Comparison of ENCODE assay signal across 24 cellular contexts in genomic region chr2:173472112-173472511, GRCh38.
"Had no signal": no experiment of that assay in that cellular context is flagged by ENCODE, and none has a peak within 500 bp of the region (broad histone marks: within the 10 kb centered on the region; RNA-seq: fewer than 3 reads in every experiment).

No MANE protein-coding gene starts in this region.

- H3K27me3 Mint-ChIP-seq: activated naive CD8-positive, alpha-beta T cell treated with anti-CD3 and anti-CD28 coated beads, Interleukin-2, amount 50 U/mL, for 24 hours had no signal

- H3K4me1 Mint-ChIP-seq: activated CD4-positive, alpha-beta T cell treated with anti-CD3 and anti-CD28 coated beads, Interleukin-2, amount 10 ng/mL, durations not matched to agents 24 days and 14 days; activated CD8-positive, alpha-beta memory T cell treated with anti-CD3 and anti-CD28 coated beads, Interleukin-2, amount 10 ng/mL, durations not matched to agents 7 days and 5 days; activated naive CD8-positive, alpha-beta T cell treated with anti-CD3 and anti-CD28 coated beads, Interleukin-2, amount 50 U/mL, for 24 hours; WTC11 had no signal

- H3K4me3 ChIP-seq: ascending aorta, body of pancreas, cardiac muscle cell, PC-9 had no signal

- ATAC-seq: activated CD8-positive, alpha-beta memory T cell treated with anti-CD3 and anti-CD28 coated beads, Interleukin-2, amount 10 ng/mL, durations not matched to agents 7 days and 5 days; activated naive CD4-positive, alpha-beta T cell treated with anti-CD3 and anti-CD28 coated beads, Interleukin-2, amount 50 U/mL, for 72 hours; activated naive CD8-positive, alpha-beta T cell treated with anti-CD3 and anti-CD28 coated beads, Interleukin-2, amount 50 U/mL, for 24 hours; body of pancreas; WTC11 had no signal

- DNase-seq: activated CD4-positive, alpha-beta T cell treated with anti-CD3 and anti-CD28 coated beads for 1 hour; activated CD4-positive, alpha-beta T cell treated with anti-CD3 and anti-CD28 coated beads, Interleukin-2, amount 10 ng/mL, durations not matched to agents 24 days and 14 days; activated CD4-positive, alpha-beta T cell treated with anti-CD3 and anti-CD28 coated beads, Interleukin-2, amount 50 U/mL, for 48 hours; activated CD8-positive, alpha-beta memory T cell treated with anti-CD3 and anti-CD28 coated beads, Interleukin-2, amount 10 ng/mL, durations not matched to agents 7 days and 5 days; activated effector memory CD4-positive, alpha-beta T cell treated with Interleukin-2 at 50 U/mL for 16 hours; activated naive CD4-positive, alpha-beta T cell treated with Interleukin-2 at 50 U/mL for 16 hours; activated naive CD8-positive, alpha-beta T cell treated with anti-CD3 and anti-CD28 coated beads, Interleukin-2, amount 50 U/mL, for 24 hours; activated T-cell treated with anti-CD3 and anti-CD28 coated beads, Interleukin-2, amount 50 U/mL, for 24 hours; amniotic stem cell; body of pancreas; Kasumi-1; NCI-H1048; NCI-H146; NCI-H2029; NCI-H510A treated with DMSO at 0.1 percent for 48 hours; NCI-H69; PC-9; SHP77 treated with DMSO at 0.1 percent for 48 hours had no signal

- H3K4me3 Mint-ChIP-seq: activated CD4-positive, alpha-beta T cell treated with anti-CD3 and anti-CD28 coated beads, Interleukin-2, amount 10 ng/mL, durations not matched to agents 24 days and 14 days; activated CD8-positive, alpha-beta memory T cell treated with anti-CD3 and anti-CD28 coated beads, Interleukin-2, amount 10 ng/mL, durations not matched to agents 7 days and 5 days; activated naive CD8-positive, alpha-beta T cell treated with anti-CD3 and anti-CD28 coated beads, Interleukin-2, amount 50 U/mL, for 24 hours; activated T-cell treated with anti-CD3 and anti-CD28 coated beads, Interleukin-2, amount 50 U/mL, for 24 hours; activated T-helper 1 cell treated with anti-CD3 and anti-CD28 coated beads, Interleukin-12 subunit alpha, Interleukin-12 subunit beta, Interleukin-2, Interleukin-4 antibody, amounts not matched to agents 30 ng/mL and 10 ng/mL and 1 ng/mL, durations not matched to agents 14 hours and 24 hours and 36 hours; T-helper 1 cell treated with Interleukin-12 subunit alpha and Interleukin-12 subunit beta and Interleukin-4 antibody, amounts not matched to agents 30 μg/mL and 1 μg/mL, for 36 hours; WTC11 had no signal

- H3K9me3 Mint-ChIP-seq: activated CD4-positive, alpha-beta T cell treated with anti-CD3 and anti-CD28 coated beads, Interleukin-2, amount 10 ng/mL, durations not matched to agents 24 days and 14 days; activated naive CD8-positive, alpha-beta T cell treated with anti-CD3 and anti-CD28 coated beads, Interleukin-2, amount 50 U/mL, for 24 hours; activated T-helper 1 cell treated with anti-CD3 and anti-CD28 coated beads, Interleukin-12 subunit alpha, Interleukin-12 subunit beta, Interleukin-2, Interleukin-4 antibody, amounts not matched to agents 30 ng/mL and 10 ng/mL and 1 ng/mL, durations not matched to agents 14 hours and 24 hours and 36 hours; T-helper 1 cell treated with Interleukin-12 subunit alpha and Interleukin-12 subunit beta and Interleukin-4 antibody, amounts not matched to agents 30 μg/mL and 1 μg/mL, for 36 hours had no signal

- H3K36me3 ChIP-seq: ascending aorta, cardiac muscle cell had no signal

- H3K27ac ChIP-seq: ascending aorta, body of pancreas, cardiac muscle cell, PC-9 had no signal

- H3K27ac Mint-ChIP-seq: activated CD4-positive, alpha-beta T cell treated with anti-CD3 and anti-CD28 coated beads, Interleukin-2, amount 10 ng/mL, durations not matched to agents 24 days and 14 days; activated CD8-positive, alpha-beta memory T cell treated with anti-CD3 and anti-CD28 coated beads, Interleukin-2, amount 10 ng/mL, durations not matched to agents 7 days and 5 days; activated naive CD4-positive, alpha-beta T cell treated with anti-CD3 and anti-CD28 coated beads, Interleukin-2, amount 50 U/mL, for 72 hours; activated naive CD8-positive, alpha-beta T cell treated with anti-CD3 and anti-CD28 coated beads, Interleukin-2, amount 50 U/mL, for 24 hours; activated T-cell treated with anti-CD3 and anti-CD28 coated beads, Interleukin-2, amount 50 U/mL, for 24 hours; activated T-helper 1 cell treated with anti-CD3 and anti-CD28 coated beads, Interleukin-12 subunit alpha, Interleukin-12 subunit beta, Interleukin-2, Interleukin-4 antibody, amounts not matched to agents 30 ng/mL and 10 ng/mL and 1 ng/mL, durations not matched to agents 14 hours and 24 hours and 36 hours; T-helper 1 cell treated with Interleukin-12 subunit alpha and Interleukin-12 subunit beta and Interleukin-4 antibody, amounts not matched to agents 30 μg/mL and 1 μg/mL, for 36 hours; WTC11 had no signal

- H3K27me3 ChIP-seq: ascending aorta, body of pancreas, cardiac muscle cell had no signal

- H2AFZ ChIP-seq: PC-9 had no signal

- H3K9me3 ChIP-seq: ascending aorta, body of pancreas had no signal

- H3K4me1 ChIP-seq: ascending aorta, body of pancreas had no signal

- H3K4me2 ChIP-seq: PC-9 had no signal

- H3K36me3 Mint-ChIP-seq: activated CD8-positive, alpha-beta memory T cell treated with anti-CD3 and anti-CD28 coated beads, Interleukin-2, amount 10 ng/mL, durations not matched to agents 7 days and 5 days had no signal
